In the genomic region with DNA sequence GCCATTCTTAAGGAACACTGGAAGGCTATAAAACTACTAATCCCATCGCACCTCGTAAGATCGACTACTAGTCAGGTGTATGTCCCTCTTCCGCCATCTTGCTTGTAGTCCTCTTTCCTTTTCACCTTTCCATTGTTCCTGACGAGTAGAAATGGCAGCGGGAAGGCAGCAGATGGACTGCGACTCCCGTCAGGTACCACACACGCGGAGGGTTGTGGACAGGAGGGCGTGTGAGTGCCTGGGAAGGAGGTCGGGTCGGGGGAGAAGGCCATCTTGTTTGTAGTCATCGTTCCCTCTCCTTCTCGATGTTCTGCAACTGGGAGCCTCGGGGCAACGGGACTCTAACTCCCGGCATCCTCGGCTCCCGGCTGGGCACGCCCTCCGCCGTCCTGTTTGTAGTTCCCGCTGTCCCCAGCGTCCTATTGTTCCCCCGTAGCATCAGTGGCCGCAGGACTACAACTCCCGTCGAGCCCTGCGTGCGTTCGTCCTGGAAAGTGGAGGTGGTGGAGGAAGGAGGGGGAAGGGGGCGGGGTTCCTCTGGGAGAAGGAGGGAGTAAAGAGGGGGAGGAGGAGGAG, we compare ENCODE assay signal across 1 cellular context.
TF ChIP-seq lines count a peak whose summit lies in the region.

No MANE protein-coding gene starts in this region.

TF ChIP-seq in GM12878, 131 proteins besides CTCF, POLR2A, EP300 and RAD21 (continues in another document):
- TF ChIP-seq, protein P1, sequence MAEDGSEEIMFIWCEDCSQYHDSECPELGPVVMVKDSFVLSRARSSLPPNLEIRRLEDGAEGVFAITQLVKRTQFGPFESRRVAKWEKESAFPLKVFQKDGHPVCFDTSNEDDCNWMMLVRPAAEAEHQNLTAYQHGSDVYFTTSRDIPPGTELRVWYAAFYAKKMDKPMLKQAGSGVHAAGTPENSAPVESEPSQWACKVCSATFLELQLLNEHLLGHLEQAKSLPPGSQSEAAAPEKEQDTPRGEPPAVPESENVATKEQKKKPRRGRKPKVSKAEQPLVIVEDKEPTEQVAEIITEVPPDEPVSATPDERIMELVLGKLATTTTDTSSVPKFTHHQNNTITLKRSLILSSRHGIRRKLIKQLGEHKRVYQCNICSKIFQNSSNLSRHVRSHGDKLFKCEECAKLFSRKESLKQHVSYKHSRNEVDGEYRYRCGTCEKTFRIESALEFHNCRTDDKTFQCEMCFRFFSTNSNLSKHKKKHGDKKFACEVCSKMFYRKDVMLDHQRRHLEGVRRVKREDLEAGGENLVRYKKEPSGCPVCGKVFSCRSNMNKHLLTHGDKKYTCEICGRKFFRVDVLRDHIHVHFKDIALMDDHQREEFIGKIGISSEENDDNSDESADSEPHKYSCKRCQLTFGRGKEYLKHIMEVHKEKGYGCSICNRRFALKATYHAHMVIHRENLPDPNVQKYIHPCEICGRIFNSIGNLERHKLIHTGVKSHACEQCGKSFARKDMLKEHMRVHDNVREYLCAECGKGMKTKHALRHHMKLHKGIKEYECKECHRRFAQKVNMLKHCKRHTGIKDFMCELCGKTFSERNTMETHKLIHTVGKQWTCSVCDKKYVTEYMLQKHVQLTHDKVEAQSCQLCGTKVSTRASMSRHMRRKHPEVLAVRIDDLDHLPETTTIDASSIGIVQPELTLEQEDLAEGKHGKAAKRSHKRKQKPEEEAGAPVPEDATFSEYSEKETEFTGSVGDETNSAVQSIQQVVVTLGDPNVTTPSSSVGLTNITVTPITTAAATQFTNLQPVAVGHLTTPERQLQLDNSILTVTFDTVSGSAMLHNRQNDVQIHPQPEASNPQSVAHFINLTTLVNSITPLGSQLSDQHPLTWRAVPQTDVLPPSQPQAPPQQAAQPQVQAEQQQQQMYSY (CRISPR knock-in tag; IDR thresholded peaks at IDR 0.05): no peak
- no peak for TF ChIP-seq POLR2AphosphoS2 (IDR thresholded peaks at IDR 0.05; ENCODE audit: low read depth, low read length)
- TF ChIP-seq, protein P2, sequence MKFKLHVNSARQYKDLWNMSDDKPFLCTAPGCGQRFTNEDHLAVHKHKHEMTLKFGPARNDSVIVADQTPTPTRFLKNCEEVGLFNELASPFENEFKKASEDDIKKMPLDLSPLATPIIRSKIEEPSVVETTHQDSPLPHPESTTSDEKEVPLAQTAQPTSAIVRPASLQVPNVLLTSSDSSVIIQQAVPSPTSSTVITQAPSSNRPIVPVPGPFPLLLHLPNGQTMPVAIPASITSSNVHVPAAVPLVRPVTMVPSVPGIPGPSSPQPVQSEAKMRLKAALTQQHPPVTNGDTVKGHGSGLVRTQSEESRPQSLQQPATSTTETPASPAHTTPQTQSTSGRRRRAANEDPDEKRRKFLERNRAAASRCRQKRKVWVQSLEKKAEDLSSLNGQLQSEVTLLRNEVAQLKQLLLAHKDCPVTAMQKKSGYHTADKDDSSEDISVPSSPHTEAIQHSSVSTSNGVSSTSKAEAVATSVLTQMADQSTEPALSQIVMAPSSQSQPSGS (IDR thresholded peaks at IDR 0.05; ENCODE audit: low read length): no peak
- no peak for TF ChIP-seq SMAD1 (IDR thresholded peaks at IDR 0.05; ENCODE audit: low read depth, partially characterized antibody)
- no peak for TF ChIP-seq TCF3 (IDR thresholded peaks at IDR 0.05; ENCODE audit: borderline replicate concordance, insufficient read depth, low read depth, low read length)
- TF ChIP-seq ZNF217 (IDR thresholded peaks at IDR 0.05): no peak
- TF ChIP-seq NFIC (IDR thresholded peaks at IDR 0.05; ENCODE audit: low read depth, low read length): no peak
- no peak for TF ChIP-seq CEBPB (IDR thresholded peaks at IDR 0.05; ENCODE audit: borderline replicate concordance in 1 of 2, low read depth in 2 of 2, low read length in 2 of 2)
- TF ChIP-seq CHD1 (IDR thresholded peaks at IDR 0.05; ENCODE audit: low read depth, low read length): no peak
- TF ChIP-seq BCL11A (IDR thresholded peaks at IDR 0.05; ENCODE audit: low read depth, low read length): no peak
- TF ChIP-seq PAX5 (IDR thresholded peaks at IDR 0.05; ENCODE audit: borderline replicate concordance, low read depth, low read length): no peak
- TF ChIP-seq, protein P3, sequence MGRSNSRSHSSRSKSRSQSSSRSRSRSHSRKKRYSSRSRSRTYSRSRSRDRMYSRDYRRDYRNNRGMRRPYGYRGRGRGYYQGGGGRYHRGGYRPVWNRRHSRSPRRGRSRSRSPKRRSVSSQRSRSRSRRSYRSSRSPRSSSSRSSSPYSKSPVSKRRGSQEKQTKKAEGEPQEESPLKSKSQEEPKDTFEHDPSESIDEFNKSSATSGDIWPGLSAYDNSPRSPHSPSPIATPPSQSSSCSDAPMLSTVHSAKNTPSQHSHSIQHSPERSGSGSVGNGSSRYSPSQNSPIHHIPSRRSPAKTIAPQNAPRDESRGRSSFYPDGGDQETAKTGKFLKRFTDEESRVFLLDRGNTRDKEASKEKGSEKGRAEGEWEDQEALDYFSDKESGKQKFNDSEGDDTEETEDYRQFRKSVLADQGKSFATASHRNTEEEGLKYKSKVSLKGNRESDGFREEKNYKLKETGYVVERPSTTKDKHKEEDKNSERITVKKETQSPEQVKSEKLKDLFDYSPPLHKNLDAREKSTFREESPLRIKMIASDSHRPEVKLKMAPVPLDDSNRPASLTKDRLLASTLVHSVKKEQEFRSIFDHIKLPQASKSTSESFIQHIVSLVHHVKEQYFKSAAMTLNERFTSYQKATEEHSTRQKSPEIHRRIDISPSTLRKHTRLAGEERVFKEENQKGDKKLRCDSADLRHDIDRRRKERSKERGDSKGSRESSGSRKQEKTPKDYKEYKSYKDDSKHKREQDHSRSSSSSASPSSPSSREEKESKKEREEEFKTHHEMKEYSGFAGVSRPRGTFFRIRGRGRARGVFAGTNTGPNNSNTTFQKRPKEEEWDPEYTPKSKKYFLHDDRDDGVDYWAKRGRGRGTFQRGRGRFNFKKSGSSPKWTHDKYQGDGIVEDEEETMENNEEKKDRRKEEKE (IDR thresholded peaks at IDR 0.05): no peak
- no peak for TF ChIP-seq JUNB (IDR thresholded peaks at IDR 0.05)
- TF ChIP-seq FOS (IDR thresholded peaks at IDR 0.05; ENCODE audit: borderline replicate concordance, extremely low read depth, insufficient read length): no peak
- no peak for TF ChIP-seq ETV6 (conservative IDR thresholded peaks at IDR 0.05 in 1 of 2, IDR thresholded peaks at IDR 0.05 in 1 of 2; ENCODE audit: borderline replicate concordance in 1 of 2, low read depth in 1 of 2)
- no peak for TF ChIP-seq BACH1 (IDR thresholded peaks at IDR 0.05; ENCODE audit: borderline replicate concordance)
- no peak for TF ChIP-seq JUND (IDR thresholded peaks at IDR 0.05; ENCODE audit: low read depth, low read length)
- no peak for TF ChIP-seq SMC3 (IDR thresholded peaks at IDR 0.05; ENCODE audit: borderline replicate concordance, low read length)
- TF ChIP-seq, protein P4, sequence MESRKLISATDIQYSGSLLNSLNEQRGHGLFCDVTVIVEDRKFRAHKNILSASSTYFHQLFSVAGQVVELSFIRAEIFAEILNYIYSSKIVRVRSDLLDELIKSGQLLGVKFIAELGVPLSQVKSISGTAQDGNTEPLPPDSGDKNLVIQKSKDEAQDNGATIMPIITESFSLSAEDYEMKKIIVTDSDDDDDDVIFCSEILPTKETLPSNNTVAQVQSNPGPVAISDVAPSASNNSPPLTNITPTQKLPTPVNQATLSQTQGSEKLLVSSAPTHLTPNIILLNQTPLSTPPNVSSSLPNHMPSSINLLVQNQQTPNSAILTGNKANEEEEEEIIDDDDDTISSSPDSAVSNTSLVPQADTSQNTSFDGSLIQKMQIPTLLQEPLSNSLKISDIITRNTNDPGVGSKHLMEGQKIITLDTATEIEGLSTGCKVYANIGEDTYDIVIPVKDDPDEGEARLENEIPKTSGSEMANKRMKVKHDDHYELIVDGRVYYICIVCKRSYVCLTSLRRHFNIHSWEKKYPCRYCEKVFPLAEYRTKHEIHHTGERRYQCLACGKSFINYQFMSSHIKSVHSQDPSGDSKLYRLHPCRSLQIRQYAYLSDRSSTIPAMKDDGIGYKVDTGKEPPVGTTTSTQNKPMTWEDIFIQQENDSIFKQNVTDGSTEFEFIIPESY (IDR thresholded peaks at IDR 0.05): no peak
- no peak for TF ChIP-seq PML (IDR thresholded peaks at IDR 0.05; ENCODE audit: low read length)
- TF ChIP-seq ATF7 (IDR thresholded peaks at IDR 0.05; ENCODE audit: low read depth): no peak
- TF ChIP-seq BHLHE40 (IDR thresholded peaks at IDR 0.05; ENCODE audit: borderline replicate concordance in 1 of 2, low read depth in 2 of 2, low read length in 1 of 2): no peak
- no peak for TF ChIP-seq HDAC2 (IDR thresholded peaks at IDR 0.05)
- TF ChIP-seq, protein P5, sequence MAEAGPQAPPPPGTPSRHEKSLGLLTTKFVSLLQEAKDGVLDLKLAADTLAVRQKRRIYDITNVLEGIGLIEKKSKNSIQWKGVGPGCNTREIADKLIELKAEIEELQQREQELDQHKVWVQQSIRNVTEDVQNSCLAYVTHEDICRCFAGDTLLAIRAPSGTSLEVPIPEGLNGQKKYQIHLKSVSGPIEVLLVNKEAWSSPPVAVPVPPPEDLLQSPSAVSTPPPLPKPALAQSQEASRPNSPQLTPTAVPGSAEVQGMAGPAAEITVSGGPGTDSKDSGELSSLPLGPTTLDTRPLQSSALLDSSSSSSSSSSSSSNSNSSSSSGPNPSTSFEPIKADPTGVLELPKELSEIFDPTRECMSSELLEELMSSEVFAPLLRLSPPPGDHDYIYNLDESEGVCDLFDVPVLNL (IDR thresholded peaks at IDR 0.05; ENCODE audit: low read depth, low read length): 0 out of 2 replicates have a peak, but pooled peaks have one; percentile 10
- TF ChIP-seq EED (IDR thresholded peaks at IDR 0.05; ENCODE audit: low read depth): no peak
- TF ChIP-seq SPI1 (IDR thresholded peaks at IDR 0.05; ENCODE audit: borderline replicate concordance, insufficient read depth, low read depth, low read length): no peak
- no peak for TF ChIP-seq CHD4 (IDR thresholded peaks at IDR 0.05)
- TF ChIP-seq, protein P6, sequence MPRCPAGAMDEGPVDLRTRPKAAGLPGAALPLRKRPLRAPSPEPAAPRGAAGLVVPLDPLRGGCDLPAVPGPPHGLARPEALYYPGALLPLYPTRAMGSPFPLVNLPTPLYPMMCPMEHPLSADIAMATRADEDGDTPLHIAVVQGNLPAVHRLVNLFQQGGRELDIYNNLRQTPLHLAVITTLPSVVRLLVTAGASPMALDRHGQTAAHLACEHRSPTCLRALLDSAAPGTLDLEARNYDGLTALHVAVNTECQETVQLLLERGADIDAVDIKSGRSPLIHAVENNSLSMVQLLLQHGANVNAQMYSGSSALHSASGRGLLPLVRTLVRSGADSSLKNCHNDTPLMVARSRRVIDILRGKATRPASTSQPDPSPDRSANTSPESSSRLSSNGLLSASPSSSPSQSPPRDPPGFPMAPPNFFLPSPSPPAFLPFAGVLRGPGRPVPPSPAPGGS (IDR thresholded peaks at IDR 0.05; ENCODE audit: borderline replicate concordance, insufficient read depth, low read depth, low read length, poor library complexity, severe bottlenecking): no peak
- no peak for TF ChIP-seq DPF2 (IDR thresholded peaks at IDR 0.05)
- TF ChIP-seq NR2F1 (conservative IDR thresholded peaks at IDR 0.05): no peak
- TF ChIP-seq, protein P7, sequence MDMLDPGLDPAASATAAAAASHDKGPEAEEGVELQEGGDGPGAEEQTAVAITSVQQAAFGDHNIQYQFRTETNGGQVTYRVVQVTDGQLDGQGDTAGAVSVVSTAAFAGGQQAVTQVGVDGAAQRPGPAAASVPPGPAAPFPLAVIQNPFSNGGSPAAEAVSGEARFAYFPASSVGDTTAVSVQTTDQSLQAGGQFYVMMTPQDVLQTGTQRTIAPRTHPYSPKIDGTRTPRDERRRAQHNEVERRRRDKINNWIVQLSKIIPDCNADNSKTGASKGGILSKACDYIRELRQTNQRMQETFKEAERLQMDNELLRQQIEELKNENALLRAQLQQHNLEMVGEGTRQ (IDR thresholded peaks at IDR 0.05; ENCODE audit: borderline replicate concordance, low read depth, low read length): no peak; the same call in 1 of the 2 replicates
- no peak for TF ChIP-seq YBX1 (IDR thresholded peaks at IDR 0.05)
- no peak for TF ChIP-seq LARP7 (IDR thresholded peaks at IDR 0.05)
- TF ChIP-seq, protein P8, sequence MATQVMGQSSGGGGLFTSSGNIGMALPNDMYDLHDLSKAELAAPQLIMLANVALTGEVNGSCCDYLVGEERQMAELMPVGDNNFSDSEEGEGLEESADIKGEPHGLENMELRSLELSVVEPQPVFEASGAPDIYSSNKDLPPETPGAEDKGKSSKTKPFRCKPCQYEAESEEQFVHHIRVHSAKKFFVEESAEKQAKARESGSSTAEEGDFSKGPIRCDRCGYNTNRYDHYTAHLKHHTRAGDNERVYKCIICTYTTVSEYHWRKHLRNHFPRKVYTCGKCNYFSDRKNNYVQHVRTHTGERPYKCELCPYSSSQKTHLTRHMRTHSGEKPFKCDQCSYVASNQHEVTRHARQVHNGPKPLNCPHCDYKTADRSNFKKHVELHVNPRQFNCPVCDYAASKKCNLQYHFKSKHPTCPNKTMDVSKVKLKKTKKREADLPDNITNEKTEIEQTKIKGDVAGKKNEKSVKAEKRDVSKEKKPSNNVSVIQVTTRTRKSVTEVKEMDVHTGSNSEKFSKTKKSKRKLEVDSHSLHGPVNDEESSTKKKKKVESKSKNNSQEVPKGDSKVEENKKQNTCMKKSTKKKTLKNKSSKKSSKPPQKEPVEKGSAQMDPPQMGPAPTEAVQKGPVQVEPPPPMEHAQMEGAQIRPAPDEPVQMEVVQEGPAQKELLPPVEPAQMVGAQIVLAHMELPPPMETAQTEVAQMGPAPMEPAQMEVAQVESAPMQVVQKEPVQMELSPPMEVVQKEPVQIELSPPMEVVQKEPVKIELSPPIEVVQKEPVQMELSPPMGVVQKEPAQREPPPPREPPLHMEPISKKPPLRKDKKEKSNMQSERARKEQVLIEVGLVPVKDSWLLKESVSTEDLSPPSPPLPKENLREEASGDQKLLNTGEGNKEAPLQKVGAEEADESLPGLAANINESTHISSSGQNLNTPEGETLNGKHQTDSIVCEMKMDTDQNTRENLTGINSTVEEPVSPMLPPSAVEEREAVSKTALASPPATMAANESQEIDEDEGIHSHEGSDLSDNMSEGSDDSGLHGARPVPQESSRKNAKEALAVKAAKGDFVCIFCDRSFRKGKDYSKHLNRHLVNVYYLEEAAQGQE (IDR thresholded peaks at IDR 0.05; ENCODE audit: low read depth, low read length): no peak
- TF ChIP-seq IKZF1 (conservative IDR thresholded peaks at IDR 0.05): peak; percentile 98
- TF ChIP-seq SREBF2 (IDR thresholded peaks at IDR 0.05; ENCODE audit: low read length): no peak
- TF ChIP-seq NBN (IDR thresholded peaks at IDR 0.05): no peak
- peak; percentile 79 for TF ChIP-seq RAD51 (IDR thresholded peaks at IDR 0.05)
- TF ChIP-seq ZNF384 (IDR thresholded peaks at IDR 0.05; ENCODE audit: borderline replicate concordance, low read depth, low read length): no peak
